Comparison of ENCODE assay signal across 24 cellular contexts in the genomic region with DNA sequence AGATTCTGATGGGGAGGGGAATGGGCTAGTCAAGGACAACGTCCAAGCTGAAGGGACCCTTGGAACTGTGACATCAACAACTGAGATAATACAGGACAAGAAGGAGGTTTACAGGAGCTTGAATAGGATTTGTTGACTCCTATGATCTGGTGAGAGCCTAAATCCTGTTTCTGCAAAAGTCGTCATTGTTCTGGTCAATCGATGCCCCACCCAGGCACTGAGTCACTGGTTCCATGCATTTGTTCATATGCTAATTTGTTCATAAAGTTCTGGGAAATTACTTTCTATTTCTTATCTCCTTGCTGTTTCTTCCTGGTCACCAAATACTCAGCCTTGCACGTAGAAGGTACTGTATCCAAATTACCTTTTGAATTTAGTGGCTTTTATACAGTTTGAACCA. TPM values are rescaled to one million over a fixed set of nuclear protein-coding genes. Genes with fewer than 3 reads are reported as not detected.
DNase-seq lines count a peak whose midpoint lies in the region; ATAC-seq and TF ChIP-seq lines count a peak whose summit lies in the region.
"Had no signal": no experiment of that assay in that cellular context is flagged by ENCODE, and none has a peak within 500 bp of the region (broad histone marks: within the 10 kb centered on the region; RNA-seq: fewer than 3 reads in every experiment).

No MANE protein-coding gene starts in this region.

- H3K27me3 Mint-ChIP-seq in activated T-cell treated with anti-CD3 and anti-CD28 coated beads, Interleukin-2, amount 50 U/mL, for 4 hours (ENCODE audit: low read depth) = peaks cover 21% of the 10 kb centered on the region

- no peak overlapping the region for H3K4me2 ChIP-seq in PC-3 (ENCODE audit: low read length)

- H4K20me1 ChIP-seq in PC-3 (ENCODE audit: low read length) = no peaks in the 10 kb centered on the region

- no peaks in the 10 kb centered on the region for H3K27me3 ChIP-seq in PC-3 (ENCODE audit: low read length)
- H3K27me3 ChIP-seq: ovary had no signal

- no peaks in the 10 kb centered on the region for H3K9me2 ChIP-seq in PC-3 (replicated peaks; ENCODE audit: low read length)

- no peaks in the 10 kb centered on the region for H3K36me3 Mint-ChIP-seq in activated T-cell treated with anti-CD3 and anti-CD28 coated beads, Interleukin-2, amount 50 U/mL, for 4 hours (ENCODE audit: insufficient read depth)
- H3K36me3 Mint-ChIP-seq: activated CD8-positive, alpha-beta memory T cell treated with anti-CD3 and anti-CD28 coated beads, Interleukin-2, amount 10 ng/mL, durations not matched to agents 7 days and 5 days; activated naive CD8-positive, alpha-beta T cell; CD14-positive monocyte; natural killer cell had no signal

- H3K4me1 ChIP-seq in PC-3 (ENCODE audit: insufficient read depth, low read length) = 0 out of 2 replicates have a peak, but pooled peaks cover 4% of the 10 kb centered on the region

- POLR2A ChIA-PET in PC-3 (lab: Charles Lee; ENCODE audit: unreplicated experiment) = no interaction called here

- intact Hi-C loops in PC-3 (cut with micrococcal nuclease) = no loop called here
- intact Hi-C loops in left colon (cut with DNase I, micrococcal nuclease) = no loop called here

- no peaks in the 10 kb centered on the region for H3K9me3 ChIP-seq in PC-3 (ENCODE audit: low read length)
- H3K9me3 ChIP-seq: gastroesophageal sphincter, ovary had no signal

- no peaks in the 10 kb centered on the region for H3K79me2 ChIP-seq in PC-3 (ENCODE audit: low read length)

- H3K9me3 Mint-ChIP-seq in activated T-cell treated with anti-CD3 and anti-CD28 coated beads, Interleukin-2, amount 50 U/mL, for 4 hours = no peaks in the 10 kb centered on the region
- H3K9me3 Mint-ChIP-seq: natural killer cell had no signal

- no peak for ATAC-seq in PC-3
- peak; percentile 84 for ATAC-seq in esophagus mucosa
- ATAC-seq in left colon = peak; percentile 47
- no peak for ATAC-seq in activated T-cell treated with anti-CD3 and anti-CD28 coated beads, Interleukin-2, amount 50 U/mL, for 4 hours
- ATAC-seq in GM19395 (IDR thresholded peaks at IDR 0.05; ENCODE audit: unreplicated experiment) = no peak
- ATAC-seq in HG03460 (IDR thresholded peaks at IDR 0.05; ENCODE audit: unreplicated experiment) = no peak
- ATAC-seq: activated CD4-positive, alpha-beta T cell treated with anti-CD3 and anti-CD28 coated beads for 36 hours; activated CD8-positive, alpha-beta memory T cell treated with anti-CD3 and anti-CD28 coated beads, Interleukin-2, amount 10 ng/mL, durations not matched to agents 7 days and 5 days; gastroesophageal sphincter; natural killer cell; sciatic nerve had no signal

- no peak overlapping the region for H3K9ac ChIP-seq in PC-3 (ENCODE audit: low read length)

- no peaks in the 10 kb centered on the region for H3K36me3 ChIP-seq in PC-3 (ENCODE audit: low read depth, low read length)
- H3K36me3 ChIP-seq: gastroesophageal sphincter, ovary had no signal

- no peak overlapping the region for H3K4me3 Mint-ChIP-seq in activated T-cell treated with anti-CD3 and anti-CD28 coated beads, Interleukin-2, amount 50 U/mL, for 4 hours
- H3K4me3 Mint-ChIP-seq: activated CD4-positive, alpha-beta T cell treated with anti-CD3 and anti-CD28 coated beads for 36 hours; activated CD8-positive, alpha-beta memory T cell treated with anti-CD3 and anti-CD28 coated beads, Interleukin-2, amount 10 ng/mL, durations not matched to agents 7 days and 5 days; activated naive CD8-positive, alpha-beta T cell; CD14-positive monocyte; natural killer cell had no signal

- no peak for TF ChIP-seq CTCF in PC-3 (conservative IDR thresholded peaks at IDR 0.05; ENCODE audit: low read depth, low read length)

- H3F3A ChIP-seq in PC-3 (ENCODE audit: low read length, unreplicated experiment) = no peaks in the 10 kb centered on the region

- DNase-seq in Daoy (ENCODE audit: low read depth) (peak; percentile 15), PC-3 (peak; percentile 34), left colon (no peak), occipital lobe (lab: John Stamatoyannopoulos, UW) (no peak)
- DNase-seq in activated T-cell treated with anti-CD3 and anti-CD28 coated beads, Interleukin-2, amount 50 U/mL, for 4 hours = no peak
- DNase-seq: activated CD4-positive, alpha-beta T cell treated with anti-CD3 and anti-CD28 coated beads for 36 hours; activated CD8-positive, alpha-beta memory T cell treated with anti-CD3 and anti-CD28 coated beads, Interleukin-2, amount 10 ng/mL, durations not matched to agents 7 days and 5 days; GDM1; Kasumi-1; kidney glomerular epithelial cell; natural killer cell; NCI-H1105; NCI-H2081 treated with DMSO at 0.1 percent for 48 hours; NCI-H510A; ovary had no signal

- peaks cover 4% of the 10 kb centered on the region for H3K4me1 Mint-ChIP-seq in activated T-cell treated with anti-CD3 and anti-CD28 coated beads, Interleukin-2, amount 50 U/mL, for 4 hours (ENCODE audit: low read depth)

- BruUV-seq in PC-3 (replicated peaks; lab: Mats Ljungman, UMichigan) = no TSS peak

- no peak overlapping the region for H3K4me3 ChIP-seq in PC-3 (ENCODE audit: low read length)
- H3K4me3 ChIP-seq: coronary artery, gastroesophageal sphincter, ovary had no signal

- CTCF ChIA-PET in PC-3 (lab: Charles Lee) = no interaction called here

- no peak overlapping the region for H2AFZ ChIP-seq in PC-3 (ENCODE audit: low read length)

- H3K27ac ChIP-seq in PC-3 (ENCODE audit: low read length) = no peak overlapping the region
- H3K27ac ChIP-seq: ovary had no signal

RNA-seq across cellular contexts. Expression of a gene that starts 15.3 kb away (rescaled TPM):
- total RNA-seq in Daoy (2014; rRNA removed; shearing (Covaris generic)) = 1.5 and 2.2 TPM in 2 replicates
- 1.1 and 1.9 TPM in 2 replicates for total RNA-seq in PC-3 (2014; rRNA removed)
- 11.6 TPM for total RNA-seq in esophagus mucosa
- 10 to 100 TPM; 30.8 to 45.2 TPM for total RNA-seq in left colon
- under 1 TPM; 0.05 to 0.22 (median 0.11) TPM for total RNA-seq in activated T-cell treated with anti-CD3 and anti-CD28 coated beads, Interleukin-2, amount 50 U/mL, for 4 hours
- total RNA-seq in occipital lobe = 74.7 TPM
- total RNA-seq: activated CD4-positive, alpha-beta T cell treated with anti-CD3 and anti-CD28 coated beads for 36 hours; activated CD8-positive, alpha-beta memory T cell treated with anti-CD3 and anti-CD28 coated beads, Interleukin-2, amount 10 ng/mL, durations not matched to agents 7 days and 5 days; HT-29 had no signal

Comparison
In these comparisons a context has a peak if more than half of its experiments do, and no peak if none do; other contexts are left out.
1. DNase-seq: peak in Daoy (single experiment) and PC-3 (single experiment); none in left colon (0 of 2), activated T-cell treated with anti-CD3 and anti-CD28 coated beads, Interleukin-2, amount 50 U/mL, for 4 hours (single experiment) and occipital lobe (single experiment).
2. ATAC-seq: peak in esophagus mucosa (single experiment) and left colon (single experiment); none in PC-3 (single experiment), activated T-cell treated with anti-CD3 and anti-CD28 coated beads, Interleukin-2, amount 50 U/mL, for 4 hours (0 of 2), GM19395 (single experiment) and HG03460 (single experiment).